In the genomic region with DNA sequence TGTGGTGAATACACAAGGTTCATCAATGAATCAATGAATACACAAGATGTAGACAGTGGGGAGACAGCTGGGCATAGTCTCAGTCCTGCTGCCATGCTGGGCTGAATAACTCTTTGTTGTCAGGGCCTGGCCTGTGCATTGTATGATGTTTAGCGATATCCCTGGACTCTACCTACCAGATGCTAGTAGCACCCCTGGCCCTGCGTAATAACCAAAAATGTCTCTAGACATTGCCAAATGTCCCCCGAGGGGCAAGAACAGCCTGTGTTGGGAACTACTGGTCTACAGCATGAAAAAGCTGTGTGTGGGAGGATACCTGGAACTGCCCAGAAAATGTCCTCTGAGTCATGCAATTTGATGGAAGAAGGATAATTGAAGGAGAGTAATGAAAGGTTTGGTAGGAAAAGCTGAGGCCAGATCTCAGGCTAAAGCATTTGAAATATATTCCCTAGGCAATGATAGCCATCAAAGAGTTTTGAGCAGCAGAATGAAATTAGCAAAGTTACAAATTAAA, we compare ENCODE assay signal across 13 cellular contexts.
DNase-seq lines count a peak whose midpoint lies in the region; ATAC-seq and TF ChIP-seq lines count a peak whose summit lies in the region.
"Had no signal": no experiment of that assay in that cellular context is flagged by ENCODE, and none has a peak within 500 bp of the region (broad histone marks: within the 10 kb centered on the region; RNA-seq: fewer than 3 reads in every experiment).

No MANE protein-coding gene starts in this region.

- POLR2A ChIA-PET in GM10248 (lab: Yijun Ruan, JAX): no interaction called here

- peaks cover 4% of the 10 kb centered on the region; the same call in 1 of the 2 replicates for H3K9me2 ChIP-seq in GM23338 (ENCODE audit: insufficient read depth)

- DNase-seq in GM23338 (ENCODE audit: low spot score): no peak
- DNase-seq in RPMI7951 (ENCODE audit: low read depth): peak; percentile 84
- no peak for DNase-seq in epithelial cell of prostate (ENCODE audit: low read depth, low spot score)
- DNase-seq in osteoblast (ENCODE audit: insufficient read length, low spot score, missing footprints): no peak
- DNase-seq in GM10248 (ENCODE audit: extremely low spot score): no peak
- no peak for DNase-seq in NCI-H2029 treated with DMSO at 0.1 percent for 48 hours (lab: John Stamatoyannopoulos, UW)
- DNase-seq in NOMO-1 (lab: John Stamatoyannopoulos, UW; ENCODE audit: unreplicated experiment in 2 of 2): no peak
- DNase-seq: activated CD8-positive, alpha-beta memory T cell treated with anti-CD3 and anti-CD28 coated beads, Interleukin-2, amount 10 ng/mL, durations not matched to agents 7 days and 5 days; NCI-H2107; Peyer's patch; T1000 had no signal

- H3K27me3 Mint-ChIP-seq in GM23338 (ENCODE audit: insufficient read depth, low read depth, poor library complexity): peaks cover 6% of the 10 kb centered on the region

- no peaks in the 10 kb centered on the region for H3K27me3 ChIP-seq in GM23338 (ENCODE audit: insufficient read depth)
- H3K27me3 ChIP-seq in osteoblast (ENCODE audit: insufficient read depth, low read length): no peaks in the 10 kb centered on the region
- H3K27me3 ChIP-seq: Peyer's patch had no signal

- H3K4me2 ChIP-seq in GM23338 (no peak overlapping the region), osteoblast (ENCODE audit: insufficient read depth, low read length) (no peak overlapping the region)

- no peak overlapping the region for H3K27ac Mint-ChIP-seq in GM23338
- H3K27ac Mint-ChIP-seq: activated CD8-positive, alpha-beta memory T cell treated with anti-CD3 and anti-CD28 coated beads, Interleukin-2, amount 10 ng/mL, durations not matched to agents 7 days and 5 days; memory B cell had no signal

- H3K9me3 ChIP-seq in osteoblast (ENCODE audit: low read depth, low read length): no peaks in the 10 kb centered on the region
- H3K9me3 ChIP-seq: Peyer's patch had no signal

- H3K36me3 Mint-ChIP-seq in GM23338 (ENCODE audit: low read depth): no peaks in the 10 kb centered on the region
- H3K36me3 Mint-ChIP-seq: activated CD8-positive, alpha-beta memory T cell treated with anti-CD3 and anti-CD28 coated beads, Interleukin-2, amount 10 ng/mL, durations not matched to agents 7 days and 5 days; memory B cell had no signal

- H3K27ac ChIP-seq in GM23338 (ENCODE audit: low read depth) (no peak overlapping the region), epithelial cell of prostate (peak overlapping the region; percentile 67), osteoblast (ENCODE audit: low read depth, low read length) (peak overlapping the region; percentile 31)
- H3K27ac ChIP-seq: Peyer's patch had no signal

- no peaks in the 10 kb centered on the region for H3K79me2 ChIP-seq in GM23338 (replicated peaks; ENCODE audit: insufficient read depth)
- H3K79me2 ChIP-seq in osteoblast (ENCODE audit: insufficient read depth, low read length): no peaks in the 10 kb centered on the region

- no peak overlapping the region for H3K4me3 ChIP-seq in GM23338
- no peak overlapping the region for H3K4me3 ChIP-seq in osteoblast (ENCODE audit: insufficient read depth, low read length)
- H3K4me3 ChIP-seq: Peyer's patch had no signal

- CTCF ChIA-PET in GM10248 (lab: Yijun Ruan, JAX): no interaction called here

- no peaks in the 10 kb centered on the region for H3K36me3 ChIP-seq in GM23338 (ENCODE audit: insufficient read depth)
- no peaks in the 10 kb centered on the region for H3K36me3 ChIP-seq in osteoblast (ENCODE audit: insufficient read depth, low read length)
- H3K36me3 ChIP-seq: Peyer's patch had no signal

- H4K20me1 ChIP-seq in GM23338 (replicated peaks; ENCODE audit: insufficient read depth) (no peaks in the 10 kb centered on the region), osteoblast (ENCODE audit: insufficient read depth, low read length) (no peaks in the 10 kb centered on the region)

- H3K4me3 Mint-ChIP-seq in GM23338: no peak overlapping the region
- H3K4me3 Mint-ChIP-seq: activated CD8-positive, alpha-beta memory T cell treated with anti-CD3 and anti-CD28 coated beads, Interleukin-2, amount 10 ng/mL, durations not matched to agents 7 days and 5 days; memory B cell had no signal

- H3F3A ChIP-seq in GM23338 (replicated peaks; ENCODE audit: low read depth): no peaks in the 10 kb centered on the region

- no peak for TF ChIP-seq CTCF in GM23338 (conservative IDR thresholded peaks at IDR 0.05; ENCODE audit: low read depth in 2 of 2)
- no peak for TF ChIP-seq CTCF in osteoblast (IDR thresholded peaks at IDR 0.05; ENCODE audit: extremely low read depth, low read depth, low read length)
- TF ChIP-seq CTCF in GM10248 (IDR thresholded peaks at IDR 0.05; ENCODE audit: control extremely low read depth, extremely low read depth, low read depth, missing control alignments): no peak

- H3K4me1 Mint-ChIP-seq in GM23338: peaks cover 21% of the 10 kb centered on the region
- H3K4me1 Mint-ChIP-seq: activated CD8-positive, alpha-beta memory T cell treated with anti-CD3 and anti-CD28 coated beads, Interleukin-2, amount 10 ng/mL, durations not matched to agents 7 days and 5 days; memory B cell had no signal

- H3K4me1 ChIP-seq in GM23338 (ENCODE audit: insufficient read depth): peaks cover 14% of the 10 kb centered on the region
- H3K4me1 ChIP-seq in osteoblast (ENCODE audit: insufficient read depth, low read length): peaks cover 39% of the 10 kb centered on the region
- H3K4me1 ChIP-seq: Peyer's patch had no signal

- ATAC-seq in GM23338 (no peak), HG03139 (IDR thresholded peaks at IDR 0.05; ENCODE audit: unreplicated experiment) (no peak)
- ATAC-seq: activated CD8-positive, alpha-beta memory T cell treated with anti-CD3 and anti-CD28 coated beads, Interleukin-2, amount 10 ng/mL, durations not matched to agents 7 days and 5 days had no signal

- no peaks in the 10 kb centered on the region for H3K9me3 Mint-ChIP-seq in GM23338
- H3K9me3 Mint-ChIP-seq: memory B cell had no signal

- H2AFZ ChIP-seq in GM23338: 0 out of 2 replicates have a peak overlapping the region, but pooled peaks have one; percentile 30
- H2AFZ ChIP-seq in osteoblast (ENCODE audit: low read length): no peak overlapping the region

TF ChIP-seq in GM23338, 12 proteins besides CTCF, POLR2A, EP300 and RAD21 (continues in another document):
- TF ChIP-seq, protein P1, sequence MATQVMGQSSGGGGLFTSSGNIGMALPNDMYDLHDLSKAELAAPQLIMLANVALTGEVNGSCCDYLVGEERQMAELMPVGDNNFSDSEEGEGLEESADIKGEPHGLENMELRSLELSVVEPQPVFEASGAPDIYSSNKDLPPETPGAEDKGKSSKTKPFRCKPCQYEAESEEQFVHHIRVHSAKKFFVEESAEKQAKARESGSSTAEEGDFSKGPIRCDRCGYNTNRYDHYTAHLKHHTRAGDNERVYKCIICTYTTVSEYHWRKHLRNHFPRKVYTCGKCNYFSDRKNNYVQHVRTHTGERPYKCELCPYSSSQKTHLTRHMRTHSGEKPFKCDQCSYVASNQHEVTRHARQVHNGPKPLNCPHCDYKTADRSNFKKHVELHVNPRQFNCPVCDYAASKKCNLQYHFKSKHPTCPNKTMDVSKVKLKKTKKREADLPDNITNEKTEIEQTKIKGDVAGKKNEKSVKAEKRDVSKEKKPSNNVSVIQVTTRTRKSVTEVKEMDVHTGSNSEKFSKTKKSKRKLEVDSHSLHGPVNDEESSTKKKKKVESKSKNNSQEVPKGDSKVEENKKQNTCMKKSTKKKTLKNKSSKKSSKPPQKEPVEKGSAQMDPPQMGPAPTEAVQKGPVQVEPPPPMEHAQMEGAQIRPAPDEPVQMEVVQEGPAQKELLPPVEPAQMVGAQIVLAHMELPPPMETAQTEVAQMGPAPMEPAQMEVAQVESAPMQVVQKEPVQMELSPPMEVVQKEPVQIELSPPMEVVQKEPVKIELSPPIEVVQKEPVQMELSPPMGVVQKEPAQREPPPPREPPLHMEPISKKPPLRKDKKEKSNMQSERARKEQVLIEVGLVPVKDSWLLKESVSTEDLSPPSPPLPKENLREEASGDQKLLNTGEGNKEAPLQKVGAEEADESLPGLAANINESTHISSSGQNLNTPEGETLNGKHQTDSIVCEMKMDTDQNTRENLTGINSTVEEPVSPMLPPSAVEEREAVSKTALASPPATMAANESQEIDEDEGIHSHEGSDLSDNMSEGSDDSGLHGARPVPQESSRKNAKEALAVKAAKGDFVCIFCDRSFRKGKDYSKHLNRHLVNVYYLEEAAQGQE (IDR thresholded peaks at IDR 0.05; ENCODE audit: unreplicated experiment): no peak
- TF ChIP-seq CREB1 (CRISPR knock-in tag; IDR thresholded peaks at IDR 0.05; ENCODE audit: low read depth) (no peak), ZNF114 (CRISPR knock-in tag; IDR thresholded peaks at IDR 0.05) (no peak), POLR2AphosphoS5 (IDR thresholded peaks at IDR 0.05; ENCODE audit: low read depth) (no peak), ZNF331 (CRISPR knock-in tag; IDR thresholded peaks at IDR 0.05; ENCODE audit: low read depth) (no peak), JUNB (IDR thresholded peaks at IDR 0.05; ENCODE audit: unreplicated experiment) (no peak), EZH2 (IDR thresholded peaks at IDR 0.05; ENCODE audit: low read depth, unreplicated experiment) (no peak)
